2 cellular contexts compared by ENCODE assay signal in genomic region chr5:72290356-72291133, GRCh38.
A peak's percentile ranks its signal among the peaks of the same experiment; 100 is the strongest.
TF ChIP-seq lines count a peak whose summit lies in the region.

No MANE protein-coding gene starts in this region.

TF ChIP-seq in GM12891, 5 proteins besides CTCF, POLR2A, EP300 and RAD21:
- TF ChIP-seq POLR2AphosphoS5 (IDR thresholded peaks at IDR 0.05; ENCODE audit: low read depth, low read length) = no peak
- TF ChIP-seq SPI1 (IDR thresholded peaks at IDR 0.05; ENCODE audit: low read depth, low read length) = peak; percentile 39; the same call in 1 of the 2 replicates
- TF ChIP-seq PAX5 (IDR thresholded peaks at IDR 0.05; ENCODE audit: insufficient read depth, low read length, severe bottlenecking) = no peak
TF ChIP-seq in GM12891: peak in this region for 1.

TF ChIP-seq in GM12878, 131 proteins besides CTCF, POLR2A, EP300 and RAD21:
- TF ChIP-seq ZNF24 (IDR thresholded peaks at IDR 0.05) = no peak
- no peak for TF ChIP-seq MTA2 (IDR thresholded peaks at IDR 0.05; ENCODE audit: low read depth)
- 0 out of 2 replicates have a peak, but pooled peaks have one; percentile 5 for TF ChIP-seq RUNX3 (IDR thresholded peaks at IDR 0.05; ENCODE audit: low read length)
- TF ChIP-seq CREB1 (IDR thresholded peaks at IDR 0.05; ENCODE audit: low read depth) = peak; percentile 61; the same call in 1 of the 2 replicates
- TF ChIP-seq CREM (IDR thresholded peaks at IDR 0.05; ENCODE audit: low read depth) = peak; percentile 51; the same call in 1 of the 2 replicates
